In the genomic region with DNA sequence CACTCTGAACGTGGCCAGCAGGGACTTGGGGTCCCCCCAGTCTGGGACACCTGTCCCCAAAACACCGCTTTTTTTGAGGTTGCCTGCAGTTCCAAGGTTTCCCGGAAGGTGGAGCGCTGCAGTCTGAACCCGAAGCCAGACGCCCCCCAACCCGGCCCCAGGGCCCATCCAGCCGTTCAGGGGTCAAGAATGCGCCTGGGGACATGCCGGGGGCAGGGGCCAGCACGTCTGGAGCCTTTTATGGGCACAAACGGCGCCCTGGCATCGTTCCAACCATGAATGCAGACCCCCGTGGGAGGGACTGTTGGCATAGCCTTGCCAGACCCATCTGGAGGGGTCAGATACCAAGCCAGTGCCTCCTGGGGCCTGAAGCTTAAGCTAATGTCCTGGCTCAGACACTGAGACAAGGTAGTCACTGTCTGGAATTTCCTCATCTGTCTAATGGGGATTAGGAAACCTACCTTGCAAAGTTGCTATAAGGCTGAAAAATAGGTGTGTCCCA, we compare ENCODE assay signal across 8 cellular contexts. TPM values are rescaled to one million over a fixed set of nuclear protein-coding genes. Genes with fewer than 3 reads are reported as not detected.
DNase-seq lines count a peak whose midpoint lies in the region; ATAC-seq and TF ChIP-seq lines count a peak whose summit lies in the region.

No MANE protein-coding gene starts in this region.

- H3K36me3 ChIP-seq in cardiac muscle cell: no peaks in the 10 kb centered on the region

- H3K36me3 Mint-ChIP-seq in central memory CD8-positive, alpha-beta T cell (ENCODE audit: insufficient read depth): peaks cover 53% of the 10 kb centered on the region
- H3K36me3 Mint-ChIP-seq in nephron (ENCODE audit: low read depth): peaks cover 3% of the 10 kb centered on the region

- intact Hi-C loops in left cardiac atrium (cut with DNase I): no loop called here

- no peak overlapping the region for H3K27ac Mint-ChIP-seq in central memory CD8-positive, alpha-beta T cell (ENCODE audit: low read depth)
- H3K27ac Mint-ChIP-seq in nephron: no peak overlapping the region

- peaks cover 7% of the 10 kb centered on the region for H3K4me1 ChIP-seq in cardiac muscle cell (ENCODE audit: low read depth)

- DNase-seq in cardiac muscle cell (ENCODE audit: low read depth in 1 of 2, low spot score in 1 of 2) (peak in 1 of 2 donors; percentile 69), left cardiac atrium (no peak), NCI-H1105 treated with DMSO at 0.1 percent for 48 hours (lab: John Stamatoyannopoulos, UW) (no peak)
- peak; percentile 47 to 62 for DNase-seq in central memory CD8-positive, alpha-beta T cell (ENCODE audit: low spot score in 2 of 2)

- H3K4me3 Mint-ChIP-seq in central memory CD8-positive, alpha-beta T cell: peak overlapping the region; percentile 11
- no peak overlapping the region for H3K4me3 Mint-ChIP-seq in nephron

- no peaks in the 10 kb centered on the region for H3K9me3 ChIP-seq in cardiac muscle cell (ENCODE audit: low read depth)

- H3K4me1 Mint-ChIP-seq in central memory CD8-positive, alpha-beta T cell: peaks cover 39% of the 10 kb centered on the region
- H3K4me1 Mint-ChIP-seq in nephron: peaks cover 4% of the 10 kb centered on the region

- no peak for ATAC-seq in left cardiac atrium
- no peak for ATAC-seq in central memory CD8-positive, alpha-beta T cell (replicated peaks; ENCODE audit: extremely low read depth, poor library complexity, severe bottlenecking)
- ATAC-seq in GM21526 (IDR thresholded peaks at IDR 0.05; ENCODE audit: low FRiP score, unreplicated experiment): no peak
- no peak for ATAC-seq in HG03354 (IDR thresholded peaks at IDR 0.05; ENCODE audit: poor library complexity, severe bottlenecking, unreplicated experiment)

- H3K4me3 ChIP-seq in cardiac muscle cell (no peak overlapping the region), WI38 (ENCODE audit: low read depth, low read length) (no peak overlapping the region)

- TF ChIP-seq CTCF in cardiac muscle cell (IDR thresholded peaks at IDR 0.05; ENCODE audit: low read depth, low read length) (peak; percentile 73), WI38 (IDR thresholded peaks at IDR 0.05; ENCODE audit: low read depth, low read length) (peak; percentile 86), nephron (IDR thresholded peaks at IDR 0.05; ENCODE audit: unreplicated experiment in 3 of 3) (peak; percentile 71 to 80 (median 78))

- H3K9me3 Mint-ChIP-seq in central memory CD8-positive, alpha-beta T cell: no peaks in the 10 kb centered on the region
- H3K9me3 Mint-ChIP-seq in nephron: no peaks in the 10 kb centered on the region

- H3K27me3 Mint-ChIP-seq in central memory CD8-positive, alpha-beta T cell: peaks cover 8% of the 10 kb centered on the region
- peaks cover 4% of the 10 kb centered on the region for H3K27me3 Mint-ChIP-seq in nephron (ENCODE audit: low read depth)

- no peak overlapping the region for H3K27ac ChIP-seq in cardiac muscle cell

- peaks cover 35% of the 10 kb centered on the region for H3K27me3 ChIP-seq in cardiac muscle cell

RNA-seq across cellular contexts. Expression of gene S1PR5, which starts 6.9 kb away (rescaled TPM):
- total RNA-seq in cardiac muscle cell: 0.60 and 0.63 TPM in 2 replicates
- 0.75 TPM in 1 of 2 replicates, not detected in the other for polyA plus RNA-seq in cardiac muscle cell
- total RNA-seq in left cardiac atrium: under 1 TPM; 0.21 to 0.29 TPM

RNA-seq across cellular contexts. Expression of gene KEAP1, which starts 7.2 kb away (rescaled TPM):
- total RNA-seq in cardiac muscle cell (70.5 and 73.6 TPM in 2 replicates), left cardiac atrium (10 to 100 TPM; 53.5 to 55.1 TPM)
- 85.5 and 92.5 TPM in 2 replicates for polyA plus RNA-seq in cardiac muscle cell

RNA-seq across cellular contexts. Expression of gene ATG4D, which starts 33.4 kb away (rescaled TPM):
- 67.0 and 67.3 TPM in 2 replicates for total RNA-seq in cardiac muscle cell
- polyA plus RNA-seq in cardiac muscle cell: 69.0 and 74.0 TPM in 2 replicates
- total RNA-seq in left cardiac atrium: 10 to 100 TPM; 41.6 to 50.2 TPM

RNA-seq across cellular contexts. Expression of gene KRI1, which starts 55.5 kb away (rescaled TPM):
- 15.3 and 28.3 TPM in 2 replicates for total RNA-seq in cardiac muscle cell
- polyA plus RNA-seq in cardiac muscle cell: 26.1 and 34.9 TPM in 2 replicates
- 10 to 100 TPM; 11.0 to 15.0 TPM for total RNA-seq in left cardiac atrium

RNA-seq across cellular contexts. Expression of gene CDKN2D, which starts 58.4 kb away (rescaled TPM):
- 11.1 and 15.3 TPM in 2 replicates for total RNA-seq in cardiac muscle cell
- polyA plus RNA-seq in cardiac muscle cell: 17.6 and 33.4 TPM in 2 replicates
- total RNA-seq in left cardiac atrium: 1 to 10 TPM; 6.6 TPM

Comparison
In these comparisons a context has a peak if more than half of its experiments do, and no peak if none do; other contexts are left out.
1. DNase-seq: peak in central memory CD8-positive, alpha-beta T cell (2 of 2); none in left cardiac atrium (single experiment) and NCI-H1105 treated with DMSO at 0.1 percent for 48 hours (single experiment).
2. Peak in every context shown above with its lines, with median percentiles within 50 percentile points of each other: CTCF ChIP-seq.